Comparison of ENCODE assay signal across 13 cellular contexts in genomic region chr4:140046573-140046972, GRCh38.
DNase-seq lines count a peak whose midpoint lies in the region; ATAC-seq and TF ChIP-seq lines count a peak whose summit lies in the region.
"Had no signal": no experiment of that assay in that cellular context is flagged by ENCODE, and none has a peak within 500 bp of the region (broad histone marks: within the 10 kb centered on the region; RNA-seq: fewer than 3 reads in every experiment).

No MANE protein-coding gene starts in this region.

- peak overlapping the region; percentile 66 for H2AFZ ChIP-seq in parathyroid adenoma

- ATAC-seq in HG02763 (IDR thresholded peaks at IDR 0.05; ENCODE audit: unreplicated experiment) (no peak), T-helper 17 cell (no peak)

- H3K4me3 Mint-ChIP-seq in endothelial cell (ENCODE audit: unreplicated experiment) (peak overlapping the region; percentile 60), T-helper 17 cell (no peak overlapping the region)
- H3K4me3 Mint-ChIP-seq: activated naive CD4-positive, alpha-beta T cell treated with anti-CD3 and anti-CD28 coated beads for 36 hours had no signal

- H3K4me3 ChIP-seq in parathyroid adenoma (ENCODE audit: low read depth, low read length), result no peak overlapping the region
- H3K4me3 ChIP-seq: BLaER1 had no signal

- H3K4me1 ChIP-seq in parathyroid adenoma, result peaks cover 16% of the 10 kb centered on the region

- no peak overlapping the region for H3K9ac ChIP-seq in parathyroid adenoma
- H3K9ac ChIP-seq: BLaER1 had no signal

- H3K27me3 Mint-ChIP-seq in endothelial cell (ENCODE audit: unreplicated experiment) (peaks cover 10% of the 10 kb centered on the region), T-helper 17 cell (peaks cover 39% of the 10 kb centered on the region)

- peaks cover 75% of the 10 kb centered on the region for H3K4me1 Mint-ChIP-seq in endothelial cell (ENCODE audit: unreplicated experiment)
- peaks cover 14% of the 10 kb centered on the region for H3K4me1 Mint-ChIP-seq in T-helper 17 cell

- TF ChIP-seq CTCF in endothelial cell (IDR thresholded peaks at IDR 0.05; ENCODE audit: unreplicated experiment), result no peak
- no peak for TF ChIP-seq CTCF in parathyroid adenoma (IDR thresholded peaks at IDR 0.05)

- no peaks in the 10 kb centered on the region for H3K9me3 Mint-ChIP-seq in endothelial cell (ENCODE audit: unreplicated experiment)
- H3K9me3 Mint-ChIP-seq: activated naive CD4-positive, alpha-beta T cell treated with anti-CD3 and anti-CD28 coated beads for 36 hours had no signal

- H3K79me2 ChIP-seq in parathyroid adenoma, result peaks cover under 1% of the 10 kb centered on the region

- H3K27me3 ChIP-seq in parathyroid adenoma (ENCODE audit: control insufficient read depth, insufficient read depth, low read length), result no peaks in the 10 kb centered on the region
- H3K27me3 ChIP-seq: BLaER1 had no signal

- no peak overlapping the region for H3K4me2 ChIP-seq in parathyroid adenoma (ENCODE audit: low read length)
- H3K4me2 ChIP-seq: BLaER1 had no signal

- H3K36me3 Mint-ChIP-seq in endothelial cell (ENCODE audit: low read depth, unreplicated experiment) (no peaks in the 10 kb centered on the region), T-helper 17 cell (ENCODE audit: low read depth) (no peaks in the 10 kb centered on the region)

- no peaks in the 10 kb centered on the region for H3K36me3 ChIP-seq in parathyroid adenoma (ENCODE audit: control insufficient read depth, insufficient read depth, low read length)
- H3K36me3 ChIP-seq: BLaER1 had no signal

- H3K27ac ChIP-seq in parathyroid adenoma, result peak overlapping the region; percentile 51
- H3K27ac ChIP-seq: BLaER1 had no signal

- DNase-seq in GF-D8 (lab: John Stamatoyannopoulos, UW) (peak; percentile 58), NCI-H69 (lab: John Stamatoyannopoulos, UW) (peak; percentile 19), endothelial cell (ENCODE audit: low spot score) (no peak), T-helper 17 cell (no peak), DMS153 (lab: John Stamatoyannopoulos, UW) (no peak)
- no peak for DNase-seq in activated CD8-positive, alpha-beta memory T cell treated with anti-CD3 and anti-CD28 coated beads for 24 hours
- DNase-seq: activated naive CD4-positive, alpha-beta T cell treated with anti-CD3 and anti-CD28 coated beads for 36 hours; KG1; NCI-H2171; T-helper 9 cell had no signal

- peak overlapping the region; percentile 100 for H3K27ac Mint-ChIP-seq in endothelial cell (ENCODE audit: unreplicated experiment)
- no peak overlapping the region for H3K27ac Mint-ChIP-seq in T-helper 17 cell
- H3K27ac Mint-ChIP-seq: activated naive CD4-positive, alpha-beta T cell treated with anti-CD3 and anti-CD28 coated beads for 36 hours had no signal

- H3K9me3 ChIP-seq in parathyroid adenoma (ENCODE audit: control insufficient read depth, low read length), result no peaks in the 10 kb centered on the region
- no peaks in the 10 kb centered on the region for H3K9me3 ChIP-seq in T-helper 17 cell (ENCODE audit: control insufficient read depth, low read length, poor library complexity, severe bottlenecking)
- H3K9me3 ChIP-seq: BLaER1 had no signal

Comparison
In these comparisons a context has a peak if more than half of its experiments do, and no peak if none do; other contexts are left out.
1. DNase-seq: peak in GF-D8 (single experiment) and NCI-H69 (single experiment); none in endothelial cell (single experiment), activated CD8-positive, alpha-beta memory T cell treated with anti-CD3 and anti-CD28 coated beads for 24 hours (single experiment), T-helper 17 cell (0 of 3) and DMS153 (single experiment).